In the genomic region with DNA sequence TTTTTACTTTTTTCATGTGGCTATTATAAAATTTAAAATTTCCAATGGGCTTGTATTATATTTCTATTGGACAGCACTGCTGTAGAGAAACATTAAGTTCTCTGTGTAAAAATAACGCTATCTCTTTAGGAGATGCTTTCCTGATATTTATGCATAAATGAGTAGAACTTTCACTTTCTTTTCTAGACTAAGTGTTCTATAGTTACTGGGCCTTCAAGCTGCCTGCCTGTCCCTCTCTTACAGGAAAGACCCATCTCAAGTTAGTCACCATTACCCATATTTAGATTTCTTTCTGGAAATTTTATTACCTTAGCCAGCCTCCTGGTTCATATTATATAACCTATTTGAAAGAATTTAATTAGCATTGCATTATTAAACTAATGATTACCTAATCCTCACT, we compare ENCODE assay signal across 11 cellular contexts. TPM values are rescaled to one million over a fixed set of nuclear protein-coding genes. Genes with fewer than 3 reads are reported as not detected.
DNase-seq lines count a peak whose midpoint lies in the region; ATAC-seq and TF ChIP-seq lines count a peak whose summit lies in the region.
"Had no signal": no experiment of that assay in that cellular context is flagged by ENCODE, and none has a peak within 500 bp of the region (broad histone marks: within the 10 kb centered on the region; RNA-seq: fewer than 3 reads in every experiment).

No MANE protein-coding gene starts in this region.

- intact Hi-C loops in activated T-helper 1 cell treated with anti-CD3 and anti-CD28 coated beads, Interleukin-12 subunit alpha, Interleukin-12 subunit beta, Interleukin-2, Interleukin-4 antibody, amounts not matched to agents 30 ng/mL and 10 ng/mL and 1 ng/mL, durations not matched to agents 14 hours and 24 hours and 36 hours (cut with micrococcal nuclease), result no loop called here

- H3K4me1 Mint-ChIP-seq in activated CD4-positive, alpha-beta T cell treated with anti-CD3 and anti-CD28 coated beads, Interleukin-2, amount 10 ng/mL, durations not matched to agents 7 days and 5 days, result peaks cover 61% of the 10 kb centered on the region
- H3K4me1 Mint-ChIP-seq in activated T-helper 1 cell treated with anti-CD3 and anti-CD28 coated beads, Interleukin-12 subunit alpha, Interleukin-12 subunit beta, Interleukin-2, Interleukin-4 antibody, amounts not matched to agents 30 ng/mL and 10 ng/mL and 1 ng/mL, durations not matched to agents 14 hours and 24 hours and 36 hours (ENCODE audit: low read depth), result peaks cover 79% of the 10 kb centered on the region
- H3K4me1 Mint-ChIP-seq in stimulated activated naive CD8-positive, alpha-beta T cell treated with anti-CD3 and anti-CD28 coated beads, Interleukin-15, amount 100 ng/mL, for 72 hours, result peaks cover 59% of the 10 kb centered on the region
- H3K4me1 Mint-ChIP-seq in endothelial cell (ENCODE audit: unreplicated experiment), result no peaks in the 10 kb centered on the region

- H3K4me3 Mint-ChIP-seq in activated CD4-positive, alpha-beta T cell treated with anti-CD3 and anti-CD28 coated beads, Interleukin-2, amount 10 ng/mL, durations not matched to agents 7 days and 5 days, result peak overlapping the region; percentile 70
- H3K4me3 Mint-ChIP-seq in activated T-helper 1 cell treated with anti-CD3 and anti-CD28 coated beads, Interleukin-12 subunit alpha, Interleukin-12 subunit beta, Interleukin-2, Interleukin-4 antibody, amounts not matched to agents 30 ng/mL and 10 ng/mL and 1 ng/mL, durations not matched to agents 14 hours and 24 hours and 36 hours, result peak overlapping the region; percentile 6
- H3K4me3 Mint-ChIP-seq in stimulated activated naive CD8-positive, alpha-beta T cell treated with anti-CD3 and anti-CD28 coated beads, Interleukin-15, amount 100 ng/mL, for 72 hours, result peak overlapping the region; percentile 23 to 53
- H3K4me3 Mint-ChIP-seq in endothelial cell (ENCODE audit: unreplicated experiment), result no peak overlapping the region
- H3K4me3 Mint-ChIP-seq: GM23338 had no signal

- no peaks in the 10 kb centered on the region for H3K27me3 Mint-ChIP-seq in activated CD4-positive, alpha-beta T cell treated with anti-CD3 and anti-CD28 coated beads, Interleukin-2, amount 10 ng/mL, durations not matched to agents 7 days and 5 days
- no peaks in the 10 kb centered on the region for H3K27me3 Mint-ChIP-seq in activated T-helper 1 cell treated with anti-CD3 and anti-CD28 coated beads, Interleukin-12 subunit alpha, Interleukin-12 subunit beta, Interleukin-2, Interleukin-4 antibody, amounts not matched to agents 30 ng/mL and 10 ng/mL and 1 ng/mL, durations not matched to agents 14 hours and 24 hours and 36 hours (ENCODE audit: insufficient read depth)
- no peaks in the 10 kb centered on the region for H3K27me3 Mint-ChIP-seq in stimulated activated naive CD8-positive, alpha-beta T cell treated with anti-CD3 and anti-CD28 coated beads, Interleukin-15, amount 100 ng/mL, for 72 hours
- peaks cover 8% of the 10 kb centered on the region for H3K27me3 Mint-ChIP-seq in endothelial cell (ENCODE audit: unreplicated experiment)

- CTCF ChIA-PET in activated CD4-positive, alpha-beta T cell treated with anti-CD3 and anti-CD28 coated beads, Interleukin-2, amount 10 ng/mL, durations not matched to agents 7 days and 5 days (lab: Charles Lee), result interaction anchor here (0.9 to 1.1 kb wide), 2 partner anchors 289 to 310 kb away, joined by 3 read pairs; no protein-coding TSS in a partner anchor

- TF ChIP-seq CTCF in endothelial cell (IDR thresholded peaks at IDR 0.05; ENCODE audit: unreplicated experiment), result no peak

- POLR2A ChIA-PET in activated CD4-positive, alpha-beta T cell treated with anti-CD3 and anti-CD28 coated beads, Interleukin-2, amount 10 ng/mL, durations not matched to agents 7 days and 5 days (lab: Charles Lee), result no interaction called here

- H3K9me3 Mint-ChIP-seq in activated CD4-positive, alpha-beta T cell treated with anti-CD3 and anti-CD28 coated beads, Interleukin-2, amount 10 ng/mL, durations not matched to agents 7 days and 5 days, result no peaks in the 10 kb centered on the region
- no peaks in the 10 kb centered on the region for H3K9me3 Mint-ChIP-seq in activated T-helper 1 cell treated with anti-CD3 and anti-CD28 coated beads, Interleukin-12 subunit alpha, Interleukin-12 subunit beta, Interleukin-2, Interleukin-4 antibody, amounts not matched to agents 30 ng/mL and 10 ng/mL and 1 ng/mL, durations not matched to agents 14 hours and 24 hours and 36 hours
- no peaks in the 10 kb centered on the region for H3K9me3 Mint-ChIP-seq in stimulated activated naive CD8-positive, alpha-beta T cell treated with anti-CD3 and anti-CD28 coated beads, Interleukin-15, amount 100 ng/mL, for 72 hours
- H3K9me3 Mint-ChIP-seq in endothelial cell (ENCODE audit: unreplicated experiment), result no peaks in the 10 kb centered on the region
- H3K9me3 Mint-ChIP-seq: GM23338 had no signal

- peaks cover 78% of the 10 kb centered on the region for H3K36me3 Mint-ChIP-seq in activated CD4-positive, alpha-beta T cell treated with anti-CD3 and anti-CD28 coated beads, Interleukin-2, amount 10 ng/mL, durations not matched to agents 7 days and 5 days (ENCODE audit: low read depth)
- peaks cover 37% of the 10 kb centered on the region for H3K36me3 Mint-ChIP-seq in activated T-helper 1 cell treated with anti-CD3 and anti-CD28 coated beads, Interleukin-12 subunit alpha, Interleukin-12 subunit beta, Interleukin-2, Interleukin-4 antibody, amounts not matched to agents 30 ng/mL and 10 ng/mL and 1 ng/mL, durations not matched to agents 14 hours and 24 hours and 36 hours (ENCODE audit: low read depth)
- no peaks in the 10 kb centered on the region for H3K36me3 Mint-ChIP-seq in endothelial cell (ENCODE audit: low read depth, unreplicated experiment)

- H3K27ac Mint-ChIP-seq in activated CD4-positive, alpha-beta T cell treated with anti-CD3 and anti-CD28 coated beads, Interleukin-2, amount 10 ng/mL, durations not matched to agents 7 days and 5 days, result peak overlapping the region; percentile 66
- peak overlapping the region; percentile 9 for H3K27ac Mint-ChIP-seq in activated T-helper 1 cell treated with anti-CD3 and anti-CD28 coated beads, Interleukin-12 subunit alpha, Interleukin-12 subunit beta, Interleukin-2, Interleukin-4 antibody, amounts not matched to agents 30 ng/mL and 10 ng/mL and 1 ng/mL, durations not matched to agents 14 hours and 24 hours and 36 hours
- peak overlapping the region in 1 of 2 donors; percentile 37 for H3K27ac Mint-ChIP-seq in stimulated activated naive CD8-positive, alpha-beta T cell treated with anti-CD3 and anti-CD28 coated beads, Interleukin-15, amount 100 ng/mL, for 72 hours
- no peak overlapping the region for H3K27ac Mint-ChIP-seq in endothelial cell (ENCODE audit: unreplicated experiment)
- H3K27ac Mint-ChIP-seq: GM23338 had no signal

- peak; percentile 27 for ATAC-seq in HG03103 (IDR thresholded peaks at IDR 0.05; ENCODE audit: low read depth, unreplicated experiment)
- peak; percentile 23 for ATAC-seq in stimulated activated naive CD8-positive, alpha-beta T cell treated with anti-CD3 and anti-CD28 coated beads, Interleukin-15, amount 100 ng/mL, for 72 hours
- ATAC-seq: GM23338, left cardiac atrium had no signal

- DNase-seq in activated CD4-positive, alpha-beta T cell treated with anti-CD3 and anti-CD28 coated beads, Interleukin-2, amount 10 ng/mL, durations not matched to agents 7 days and 5 days, result peak; percentile 22
- no peak for DNase-seq in activated CD4-positive, alpha-beta T cell treated with anti-CD3 and anti-CD28 coated beads, Interleukin-2, amount 50 U/mL, for 4 hours
- no peak for DNase-seq in activated T-helper 1 cell treated with anti-CD3 and anti-CD28 coated beads, Interleukin-12 subunit alpha, Interleukin-12 subunit beta, Interleukin-2, Interleukin-4 antibody, amounts not matched to agents 30 ng/mL and 10 ng/mL and 1 ng/mL, durations not matched to agents 14 hours and 24 hours and 36 hours (ENCODE audit: low spot score)
- DNase-seq in stimulated activated naive CD8-positive, alpha-beta T cell treated with anti-CD3 and anti-CD28 coated beads, Interleukin-15, amount 100 ng/mL, for 72 hours, result no peak
- DNase-seq in endothelial cell (ENCODE audit: low spot score) (no peak), DMS 273 treated with DMSO at 0.1 percent for 48 hours (lab: John Stamatoyannopoulos, UW) (no peak)
- DNase-seq in activated CD4-positive, alpha-beta T cell treated with anti-CD3 and anti-CD28 coated beads for 48 hours, result no peak
- DNase-seq: left cardiac atrium, NCI-H187 had no signal

RNA-seq across cellular contexts. Expression of a gene that starts 4.8 kb away (rescaled TPM):
- 100 to 1,000 TPM; 160 to 163 TPM for total RNA-seq in activated CD4-positive, alpha-beta T cell treated with anti-CD3 and anti-CD28 coated beads, Interleukin-2, amount 10 ng/mL, durations not matched to agents 7 days and 5 days
- total RNA-seq in activated T-helper 1 cell treated with anti-CD3 and anti-CD28 coated beads, Interleukin-12 subunit alpha, Interleukin-12 subunit beta, Interleukin-2, Interleukin-4 antibody, amounts not matched to agents 30 ng/mL and 10 ng/mL and 1 ng/mL, durations not matched to agents 14 hours and 24 hours and 36 hours, result 98.5 and 118 TPM in 2 replicates
- 5.7 TPM for total RNA-seq in endothelial cell (ENCODE audit: unreplicated experiment)

Comparison
In these comparisons a context has a peak if more than half of its experiments do, and no peak if none do; other contexts are left out.
1. RNA of a gene that starts 4.8 kb away (total RNA-seq): 160 to 163 TPM in activated CD4-positive, alpha-beta T cell treated with anti-CD3 and anti-CD28 coated beads, Interleukin-2, amount 10 ng/mL, durations not matched to agents 7 days and 5 days and 98.5 to 118 TPM in activated T-helper 1 cell treated with anti-CD3 and anti-CD28 coated beads, Interleukin-12 subunit alpha, Interleukin-12 subunit beta, Interleukin-2, Interleukin-4 antibody, amounts not matched to agents 30 ng/mL and 10 ng/mL and 1 ng/mL, durations not matched to agents 14 hours and 24 hours and 36 hours; 5.7 TPM in endothelial cell (single experiment); every median in the first group is over 10 times any median in the second.